11 cellular contexts compared by ENCODE assay signal in the genomic region with DNA sequence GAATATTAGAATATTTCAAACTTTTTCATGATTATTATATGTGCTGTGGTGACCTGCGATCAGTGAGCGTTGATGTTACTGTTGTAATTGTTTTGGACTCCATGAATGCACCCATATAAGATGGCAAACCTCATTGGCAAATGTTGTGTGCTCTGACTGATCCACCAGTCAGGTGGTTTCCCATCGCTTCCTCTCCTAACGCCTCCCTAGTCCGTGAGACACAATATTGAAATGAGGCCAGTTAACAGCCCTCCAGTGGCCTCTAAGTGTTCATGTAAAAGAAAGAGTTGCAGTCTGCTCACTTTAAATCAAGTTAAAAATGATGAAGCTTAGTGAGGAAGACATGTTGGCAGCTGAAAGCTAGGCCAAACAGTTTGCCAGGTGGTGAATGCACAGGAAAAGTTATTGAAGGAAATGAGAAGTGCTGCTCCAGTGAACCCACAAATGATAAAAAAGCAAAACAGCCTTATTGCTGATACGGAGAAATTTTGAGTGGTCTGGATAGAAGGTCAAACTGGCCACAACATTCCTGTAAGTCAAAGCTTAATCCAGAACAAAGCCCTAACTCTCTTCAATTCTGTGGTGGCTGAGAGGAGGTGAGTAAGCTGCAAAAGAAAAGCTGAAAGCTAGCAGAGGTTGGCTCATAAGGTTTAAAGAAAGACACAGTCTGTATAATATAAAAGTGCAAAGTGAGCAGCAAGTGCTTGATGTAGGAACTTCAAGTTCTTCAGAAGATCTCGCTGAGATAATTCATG. TPM values are rescaled to one million over a fixed set of nuclear protein-coding genes. Genes with fewer than 3 reads are reported as not detected.
"Had no signal": no experiment of that assay in that cellular context is flagged by ENCODE, and none has a peak within 500 bp of the region (broad histone marks: within the 10 kb centered on the region; RNA-seq: fewer than 3 reads in every experiment).

No MANE protein-coding gene starts in this region.

RNA-seq across cellular contexts. Expression of a gene that starts 46.5 kb away (rescaled TPM):
- total RNA-seq: natural killer cell treated with Interleukin-12 subunit alpha and Interleukin-12 subunit beta and Interleukin-15 and Interleukin-18, amount 100 ng/mL, for 72 hours; neural crest cell; osteocyte; posterior vena cava; pulmonary artery endothelial cell; right atrium auricular region; smooth muscle cell; suprapubic skin; upper lobe of right lung; urinary bladder; vagina had no signal
